In genomic region chr15:32718822-32719716, GRCh38 we compare ENCODE assay signal across 9 cellular contexts. TPM values are rescaled to one million over a fixed set of nuclear protein-coding genes. Genes with fewer than 3 reads are reported as not detected.
DNase-seq lines count a peak whose midpoint lies in the region; ATAC-seq, FAIRE-seq and TF ChIP-seq lines count a peak whose summit lies in the region.
"Had no signal": no experiment of that assay in that cellular context is flagged by ENCODE, and none has a peak within 500 bp of the region (broad histone marks: within the 10 kb centered on the region; RNA-seq: fewer than 3 reads in every experiment).

No MANE protein-coding gene starts in this region.

- no peaks in the 10 kb centered on the region for H3K9me3 Mint-ChIP-seq in activated CD4-positive, alpha-beta T cell treated with anti-CD3 and anti-CD28 coated beads for 36 hours (ENCODE audit: low read depth)

- no peak for FAIRE-seq in HepG2 (lab: Jason Lieb, UNC)
- FAIRE-seq: G401.6 had no signal

- no peak overlapping the region for H2AFZ ChIP-seq in HepG2 (ENCODE audit: low read length)

- H3K36me3 ChIP-seq in HepG2 (replicated peaks in 1 of 2; ENCODE audit: control insufficient read depth in 1 of 2, insufficient read depth in 2 of 2, low read length in 2 of 2) (no peaks in the 10 kb centered on the region), suprapubic skin (no peaks in the 10 kb centered on the region)

- no peaks in the 10 kb centered on the region for H3K36me3 Mint-ChIP-seq in activated CD4-positive, alpha-beta T cell treated with anti-CD3 and anti-CD28 coated beads for 36 hours (ENCODE audit: low read depth)

- ATAC-seq in activated CD4-positive, alpha-beta T cell treated with anti-CD3 and anti-CD28 coated beads for 36 hours = no peak
- ATAC-seq in HepG2 = peak; percentile 64

- H3K27ac Mint-ChIP-seq in activated CD4-positive, alpha-beta T cell treated with anti-CD3 and anti-CD28 coated beads for 36 hours = no peak overlapping the region

- intact Hi-C loops in activated CD4-positive, alpha-beta T cell treated with anti-CD3 and anti-CD28 coated beads for 36 hours (cut with DNase I, micrococcal nuclease) = no loop called here
- intact Hi-C loops in HepG2 (cut with micrococcal nuclease; ENCODE audit: unreplicated experiment) = loop anchor here (5.0 kb wide), 1 partner anchor 42 kb away; no protein-coding TSS in a partner anchor

- TF ChIP-seq EP300 in HepG2 (IDR thresholded peaks at IDR 0.05; ENCODE audit: low read depth in 2 of 2, low read length in 2 of 2) (no peak), HepG2 (CRISPR knock-in tag; IDR thresholded peaks at IDR 0.05; ENCODE audit: borderline replicate concordance) (no peak), suprapubic skin (IDR thresholded peaks at IDR 0.05) (no peak)

- peaks cover 21% of the 10 kb centered on the region for H3K4me1 ChIP-seq in HepG2 (ENCODE audit: insufficient read depth, low read length)
- H3K4me1 ChIP-seq in suprapubic skin = peaks cover 29% of the 10 kb centered on the region

- no peak overlapping the region for H3K27ac ChIP-seq in HepG2 (ENCODE audit: extremely low read length, insufficient read depth, low read length)
- H3K27ac ChIP-seq in suprapubic skin = peak overlapping the region; percentile 57

- H3K9me3 ChIP-seq in HepG2 (ENCODE audit: low read length) (no peaks in the 10 kb centered on the region), suprapubic skin (no peaks in the 10 kb centered on the region)

- H3K27me3 ChIP-seq in HepG2 (ENCODE audit: control insufficient read depth in 1 of 2, insufficient read depth in 2 of 2, low read length in 2 of 2) (peaks cover 12 to 60% of the 10 kb centered on the region in 2 experiments), suprapubic skin (peaks cover 61% of the 10 kb centered on the region)

- no TSS peak for BruUV-seq in HepG2 (replicated peaks; lab: Mats Ljungman, UMichigan)

- H3K4me3 Mint-ChIP-seq in activated CD4-positive, alpha-beta T cell treated with anti-CD3 and anti-CD28 coated beads for 36 hours = no peak overlapping the region

- no peaks in the 10 kb centered on the region for H4K20me1 ChIP-seq in HepG2 (ENCODE audit: insufficient read depth, low read length)

- peak; percentile 17 for DNase-seq in activated CD4-positive, alpha-beta T cell treated with anti-CD3 and anti-CD28 coated beads for 36 hours
- DNase-seq in activated CD4-positive, alpha-beta T cell treated with anti-CD3 and anti-CD28 coated beads, Interleukin-2, amount 50 U/mL, for 4 hours = no peak
- DNase-seq in astrocyte of the spinal cord (ENCODE audit: low read depth, low spot score) = peak; percentile 34
- DNase-seq in HepG2 (ENCODE audit: low spot score) = no peak
- no peak for DNase-seq in suprapubic skin (ENCODE audit: low spot score in 2 of 2)
- DNase-seq in HT-29 (ENCODE audit: low spot score) = no peak
- no peak for DNase-seq in midbrain (lab: John Stamatoyannopoulos, UW)
- DNase-seq in mucosa of gallbladder (ENCODE audit: low spot score) = no peak

- TF ChIP-seq RAD21 in HepG2 (CRISPR knock-in tag; IDR thresholded peaks at IDR 0.05) = no peak

- no peak overlapping the region for H3K9ac ChIP-seq in HepG2 (ENCODE audit: insufficient read depth, low read depth, low read length)

- in situ Hi-C loops in astrocyte of the spinal cord (cut with HindIII; ENCODE audit: low sequenced_read_pairs) (no loop called here), HepG2 (cut with HindIII; ENCODE audit: extremely low pct_ligation_motif_present, low pct_unique_long_range_greater_than_20kb) (loop anchor here (5.0 kb wide), 1 partner anchor 47 kb away; no protein-coding TSS in a partner anchor)

- H3K27me3 Mint-ChIP-seq in activated CD4-positive, alpha-beta T cell treated with anti-CD3 and anti-CD28 coated beads for 36 hours = peaks cover 64% of the 10 kb centered on the region

- peaks cover 20% of the 10 kb centered on the region for H3K4me1 Mint-ChIP-seq in activated CD4-positive, alpha-beta T cell treated with anti-CD3 and anti-CD28 coated beads for 36 hours

- POLR2A ChIA-PET in activated CD4-positive, alpha-beta T cell treated with anti-CD3 and anti-CD28 coated beads for 36 hours (lab: Charles Lee) = no interaction called here
- POLR2A ChIA-PET in HepG2 (lab: Yijun Ruan, JAX) = no interaction called here

- H3K4me3 ChIP-seq in astrocyte of the spinal cord (ENCODE audit: low read depth, low read length) (peak overlapping the region; percentile 61), HepG2 (replicated peaks in 1 of 3; ENCODE audit: insufficient read depth in 1 of 3, low read depth in 2 of 3, low read length in 3 of 3) (peak overlapping the region; percentile 33 to 68 (median 33)), suprapubic skin (peak overlapping the region; percentile 50)

- peak overlapping the region; percentile 66 for H3K4me2 ChIP-seq in HepG2 (ENCODE audit: low read depth, low read length)

- TF ChIP-seq CTCF in astrocyte of the spinal cord (IDR thresholded peaks at IDR 0.05; ENCODE audit: low read depth, low read length) (no peak), HepG2 (CRISPR knock-in tag; IDR thresholded peaks at IDR 0.05) (no peak), suprapubic skin (IDR thresholded peaks at IDR 0.05) (no peak)

- CTCF ChIA-PET in activated CD4-positive, alpha-beta T cell treated with anti-CD3 and anti-CD28 coated beads for 36 hours (lab: Charles Lee) = no interaction called here
- CTCF ChIA-PET in HepG2 (lab: Yijun Ruan, JAX; ENCODE audit: low intra/inter-chr PET ratio, low total read pairs) = no interaction called here

- H3K79me2 ChIP-seq in HepG2 (ENCODE audit: insufficient read depth, low read length) = no peaks in the 10 kb centered on the region

- TF ChIP-seq POLR2A in HepG2 (IDR thresholded peaks at IDR 0.05; ENCODE audit: insufficient read depth in 1 of 2, low read depth in 2 of 2, low read length in 2 of 2) (no peak), suprapubic skin (IDR thresholded peaks at IDR 0.05) (no peak)

- WGBS in HepG2 (ENCODE audit: low lambda C conversion rate) = 30% methylated on average over 30 of the region's 70 CpGs
- 6% methylated on average over 20 of the region's 70 CpGs for WGBS in suprapubic skin

TF ChIP-seq in HepG2, 621 proteins besides CTCF, POLR2A, EP300 and RAD21:
- peak; percentile 31; the same call in 1 of the 2 replicates for TF ChIP-seq ZNF777 (CRISPR knock-in tag; IDR thresholded peaks at IDR 0.05)
- TF ChIP-seq ZNF510 (CRISPR knock-in tag; IDR thresholded peaks at IDR 0.05; ENCODE audit: low read depth) = 0 out of 2 replicates have a peak, but pooled peaks have one; percentile 52
- TF ChIP-seq ZNF800 (CRISPR knock-in tag; IDR thresholded peaks at IDR 0.05) = no peak
- TF ChIP-seq DR1 (CRISPR knock-in tag; IDR thresholded peaks at IDR 0.05) = no peak

RNA-seq across cellular contexts. Expression of gene GREM1, which starts 1.3 kb away (rescaled TPM):
- total RNA-seq in activated CD4-positive, alpha-beta T cell treated with anti-CD3 and anti-CD28 coated beads for 36 hours = not detected
- total RNA-seq in HepG2 (2016; rRNA removed; fragmentation: Illumina TruSeq; extraction: Trizol) (0.02 and 0.11 TPM in 2 replicates), suprapubic skin (1 to 10 TPM in 3 of 4 donors, under 1 TPM in 1; 0.85 to 3.6 (median 1.6) TPM), mucosa of gallbladder (293 TPM)
- total RNA-seq in HepG2 (2016; cell fraction: cytosol; rRNA removed; fragmentation: Illumina TruSeq; extraction: Trizol; ENCODE audit: low read depth) = not detected in 2 replicates
- 0.04 and 0.06 TPM in 2 replicates for total RNA-seq in HepG2 (2016; cell fraction: insoluble cytoplasmic fraction; rRNA removed; fragmentation: Illumina TruSeq; extraction: Trizol)
- 0.03 and 0.06 TPM in 2 replicates for total RNA-seq in HepG2 (2016; cell fraction: membrane; rRNA removed; fragmentation: Illumina TruSeq; extraction: Trizol)
- not detected in 2 replicates for total RNA-seq in HepG2 (2016; cell fraction: nucleus; rRNA removed; fragmentation: Illumina TruSeq; extraction: Trizol)
- 0.08 and 0.13 TPM in 2 replicates for polyA plus RNA-seq in HepG2 (2011; rRNA removed)
- 0.01 and 0.04 TPM in 2 replicates for polyA plus RNA-seq in HepG2 (2011; cell fraction: cytosol; rRNA removed)
- 0.02 and 0.09 TPM in 2 replicates for polyA plus RNA-seq in HepG2 (2011; cell fraction: nucleus; rRNA removed)
- polyA plus RNA-seq in HepG2 (2012) = 0.01 and 0.08 TPM in 2 replicates
- not detected in 2 replicates for polyA plus RNA-seq in HepG2 (2016; cell fraction: cytosol; fragmentation: Illumina TruSeq; extraction: Trizol; ENCODE audit: low read depth)
- 0.12 TPM in 1 of 2 replicates, not detected in the other for polyA plus RNA-seq in HepG2 (2016; cell fraction: insoluble cytoplasmic fraction; fragmentation: Illumina TruSeq; extraction: Trizol; ENCODE audit: low read depth)
- polyA plus RNA-seq in HepG2 (2016; cell fraction: membrane; fragmentation: Illumina TruSeq; extraction: Trizol; ENCODE audit: low read depth) = 0.05 TPM in 1 of 2 replicates, not detected in the other
- not detected in 2 replicates for polyA plus RNA-seq in HepG2 (2016; cell fraction: nucleus; fragmentation: Illumina TruSeq; extraction: Trizol; ENCODE audit: insufficient read depth, low read depth)
- not detected in 2 replicates for polyA minus RNA-seq in HepG2 (2011; rRNA and poly(A)+ RNA removed; ENCODE audit: low replicate concordance)
- polyA minus RNA-seq in HepG2 (2011; cell fraction: cytosol; rRNA and poly(A)+ RNA removed) = not detected in 2 replicates
- not detected in 2 replicates for polyA minus RNA-seq in HepG2 (2011; cell fraction: nucleus; rRNA and poly(A)+ RNA removed)
- total RNA-seq in HT-29 (2014; rRNA removed; shearing (Covaris generic)) = not detected in 2 replicates

Comparison
In these comparisons a context has a peak if more than half of its experiments do, and no peak if none do; other contexts are left out.
1. DNase-seq: peak in activated CD4-positive, alpha-beta T cell treated with anti-CD3 and anti-CD28 coated beads for 36 hours (single experiment) and astrocyte of the spinal cord (single experiment); none in activated CD4-positive, alpha-beta T cell treated with anti-CD3 and anti-CD28 coated beads, Interleukin-2, amount 50 U/mL, for 4 hours (0 of 2), HepG2 (single experiment), suprapubic skin (0 of 2), HT-29 (single experiment), midbrain (single experiment) and mucosa of gallbladder (single experiment).
2. RNA of gene GREM1, which starts 1.3 kb away (total RNA-seq): 293 TPM in mucosa of gallbladder (single experiment); 0.85 to 3.6 TPM in suprapubic skin, not detected in activated CD4-positive, alpha-beta T cell treated with anti-CD3 and anti-CD28 coated beads for 36 hours, 0.02 to 0.11 TPM in HepG2 and not detected in HT-29; every median in the first group is over 10 times any median in the second.
3. Peak in every context shown above with its lines, with median percentiles within 50 percentile points of each other: H3K4me3 ChIP-seq.